In the genomic region with DNA sequence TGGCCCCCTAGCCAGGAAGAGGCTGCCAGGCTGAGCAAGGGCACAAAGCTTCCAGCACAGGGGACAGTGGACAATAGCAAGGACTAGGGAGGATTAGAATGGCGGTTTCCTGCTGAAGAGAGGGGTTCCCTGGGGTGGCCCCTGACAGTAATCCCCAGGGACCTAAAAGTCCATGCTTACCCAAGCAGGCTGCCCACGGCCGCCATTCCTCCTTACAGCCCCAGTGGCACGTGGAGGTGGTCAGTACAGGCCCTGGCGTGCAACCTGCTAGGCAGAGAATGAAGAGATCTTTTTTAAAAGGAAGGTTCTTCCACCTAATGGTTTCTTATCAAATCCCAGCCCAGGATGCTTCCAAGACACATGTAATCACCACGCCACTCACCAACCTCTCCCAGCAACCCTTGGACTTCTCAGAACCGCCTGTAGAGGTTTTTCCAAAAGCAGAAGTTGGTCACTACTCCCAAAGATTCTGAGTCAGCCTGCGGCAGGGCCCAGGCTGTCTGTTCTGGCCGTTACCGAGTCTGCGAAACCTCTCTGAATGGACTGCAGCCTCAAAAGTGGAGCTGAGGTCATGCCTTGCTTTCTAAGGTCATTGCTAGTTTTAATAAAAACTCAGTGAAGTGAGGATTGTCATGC, we compare ENCODE assay signal across 8 cellular contexts. TPM values are rescaled to one million over a fixed set of nuclear protein-coding genes. Genes with fewer than 3 reads are reported as not detected.
DNase-seq lines count a peak whose midpoint lies in the region; ATAC-seq and TF ChIP-seq lines count a peak whose summit lies in the region.

No MANE protein-coding gene starts in this region.

- ATAC-seq in SK-N-SH treated with all-trans-retinoic acid at 6 μM for 48 hours (no peak), activated B cell treated with CpG ODN at 0.5 μM for 24 hours (ENCODE audit: low read depth) (no peak), HG03571 (IDR thresholded peaks at IDR 0.05; ENCODE audit: unreplicated experiment) (no peak)

- TF ChIP-seq CTCF in SK-N-SH (IDR thresholded peaks at IDR 0.05) (no peak), activated B cell treated with CpG ODN at 0.5 μM for 24 hours (IDR thresholded peaks at IDR 0.05) (no peak), stomach (IDR thresholded peaks at IDR 0.05) (no peak)

- intact Hi-C loops in activated B cell treated with CpG ODN at 0.5 μM for 24 hours (cut with micrococcal nuclease): loop anchor here (2.0 to 10.0 kb wide), 3 partner anchors 67 to 563 kb away; a partner anchor contains a TSS
- intact Hi-C loops in stomach (cut with DNase I; ENCODE audit: low total_unique reads): no loop called here

- WGBS in SK-N-SH (ENCODE audit: low lambda C conversion rate): 55% methylated on average over 10 of the region's 11 CpGs
- 66 to 74% (median 71%) methylated on average over 11 of the region's 11 CpGs for WGBS in stomach, 5 donors

- TF ChIP-seq RAD21 in SK-N-SH (IDR thresholded peaks at IDR 0.05; ENCODE audit: low read length): no peak

- peak overlapping the region; percentile 93 for H3K9ac ChIP-seq in SK-N-SH
- H3K9ac ChIP-seq in iPS-15b (ENCODE audit: low read depth, low read length): no peak overlapping the region

- H3K27ac Mint-ChIP-seq in activated B cell treated with CpG ODN at 0.5 μM for 24 hours: peak overlapping the region; percentile 61

- peaks cover 24% of the 10 kb centered on the region; the same call in 1 of the 2 replicates for H3K79me2 ChIP-seq in SK-N-SH (ENCODE audit: insufficient read depth)

- H3K9me3 ChIP-seq in SK-N-SH: no peaks in the 10 kb centered on the region
- H3K9me3 ChIP-seq in iPS-15b (ENCODE audit: control insufficient read depth, insufficient read depth, low read length): no peaks in the 10 kb centered on the region
- H3K9me3 ChIP-seq in stomach: no peaks in the 10 kb centered on the region

- TF ChIP-seq EP300 in SK-N-SH (IDR thresholded peaks at IDR 0.05; ENCODE audit: borderline replicate concordance in 1 of 2, low read depth in 1 of 2, low read length in 1 of 2) (no peak), stomach (IDR thresholded peaks at IDR 0.05) (no peak)

- DNase-seq in SK-N-SH: no peak
- no peak for DNase-seq in activated B cell treated with CpG ODN at 0.5 μM for 24 hours
- DNase-seq in stomach: no peak
- no peak for DNase-seq in NCI-H1092 (lab: John Stamatoyannopoulos, UW)
- no peak for DNase-seq in HUDEP-2 (lab: John Stamatoyannopoulos, UW; ENCODE audit: unreplicated experiment in 76 of 76)

- H3K4me3 ChIP-seq in SK-N-SH (ENCODE audit: low read depth in 2 of 2, low read length in 1 of 2): peak overlapping the region; percentile 100
- peak overlapping the region; percentile 88 for H3K4me3 ChIP-seq in iPS-15b (ENCODE audit: low read depth, low read length)
- H3K4me3 ChIP-seq in stomach: peak overlapping the region; percentile 63 to 89 (median 84)

- H2AFZ ChIP-seq in SK-N-SH (ENCODE audit: low read depth): no peak overlapping the region

- H3K4me1 ChIP-seq in SK-N-SH (ENCODE audit: control insufficient read depth in 1 of 2, insufficient read depth in 2 of 2, low read depth in 1 of 2, low read length in 1 of 2) (peaks cover 8 to 35% of the 10 kb centered on the region in 2 experiments; a peak in 3 of 4 replicates), iPS-15b (ENCODE audit: control insufficient read depth, insufficient read depth, low read length) (no peaks in the 10 kb centered on the region), stomach (peaks cover 26 to 49% (median 38%) of the 10 kb centered on the region in 4 donors)

- H3K9me2 ChIP-seq in SK-N-SH: no peaks in the 10 kb centered on the region

- H3K27me3 ChIP-seq in SK-N-SH (ENCODE audit: insufficient read depth) (no peaks in the 10 kb centered on the region), iPS-15b (ENCODE audit: control insufficient read depth, insufficient read depth, low read length) (no peaks in the 10 kb centered on the region), stomach (no peaks in the 10 kb centered on the region)

- H3K4me1 Mint-ChIP-seq in activated B cell treated with CpG ODN at 0.5 μM for 24 hours: peaks cover 34% of the 10 kb centered on the region

- POLR2A ChIA-PET in SK-N-SH (lab: Yijun Ruan, JAX) (no interaction called here), activated B cell treated with CpG ODN at 0.5 μM for 24 hours (lab: Charles Lee) (interaction anchor here (0.6 to 2.8 kb wide), 4 partner anchors 25 to 58 kb away, joined by 3 to 20 read pairs (median 6); a partner anchor contains a TSS)

- H3K4me3 Mint-ChIP-seq in activated B cell treated with CpG ODN at 0.5 μM for 24 hours: peak overlapping the region; percentile 92

- H4K20me1 ChIP-seq in SK-N-SH (ENCODE audit: insufficient read depth): no peaks in the 10 kb centered on the region

- no peak overlapping the region for H3K27ac ChIP-seq in SK-N-SH (ENCODE audit: low read depth in 2 of 2, low read length in 1 of 2)
- H3K27ac ChIP-seq in stomach: peak overlapping the region in 4 of 5 donors; percentile 89 to 95 (median 94)

- H3F3A ChIP-seq in SK-N-SH (replicated peaks; ENCODE audit: insufficient read depth): no peaks in the 10 kb centered on the region

- no peaks in the 10 kb centered on the region for H3K27me3 Mint-ChIP-seq in activated B cell treated with CpG ODN at 0.5 μM for 24 hours

- no peaks in the 10 kb centered on the region for H3K9me3 Mint-ChIP-seq in activated B cell treated with CpG ODN at 0.5 μM for 24 hours

- H3K36me3 Mint-ChIP-seq in activated B cell treated with CpG ODN at 0.5 μM for 24 hours (ENCODE audit: low read depth): peaks cover 23% of the 10 kb centered on the region

- H3K36me3 ChIP-seq in SK-N-SH (replicated peaks in 1 of 2; ENCODE audit: control insufficient read depth in 1 of 2, insufficient read depth in 2 of 2, low read length in 1 of 2): peaks cover 6 to 23% of the 10 kb centered on the region in 2 experiments
- H3K36me3 ChIP-seq in iPS-15b (ENCODE audit: control insufficient read depth, insufficient read depth, low read length): peaks cover 6% of the 10 kb centered on the region
- H3K36me3 ChIP-seq in stomach: peaks cover 14 to 29% (median 26%) of the 10 kb centered on the region in 4 donors

- CTCF ChIA-PET in SK-N-SH (lab: Yijun Ruan, JAX): interaction anchor here (5.6 kb wide), 1 partner anchor 22 kb away, joined by 31 read pairs; no protein-coding TSS in a partner anchor
- CTCF ChIA-PET in activated B cell treated with CpG ODN at 0.5 μM for 24 hours (lab: Charles Lee): no interaction called here

- H3K4me2 ChIP-seq in SK-N-SH: peak overlapping the region; percentile 89

- no peak for TF ChIP-seq POLR2A in stomach (IDR thresholded peaks at IDR 0.05)

TF ChIP-seq in SK-N-SH, 30 proteins besides CTCF, POLR2A, EP300 and RAD21 (continues in another document):
- TF ChIP-seq GATA2 (CRISPR knock-in tag; IDR thresholded peaks at IDR 0.05): no peak
- TF ChIP-seq RXRA (IDR thresholded peaks at IDR 0.05; ENCODE audit: borderline replicate concordance, low read depth): no peak

TF ChIP-seq in SK-N-SH treated with all-trans-retinoic acid at 6 μM for 48 hours, 23 proteins besides CTCF, POLR2A, EP300 and RAD21 (continues in another document):
- TF ChIP-seq, protein P1, sequence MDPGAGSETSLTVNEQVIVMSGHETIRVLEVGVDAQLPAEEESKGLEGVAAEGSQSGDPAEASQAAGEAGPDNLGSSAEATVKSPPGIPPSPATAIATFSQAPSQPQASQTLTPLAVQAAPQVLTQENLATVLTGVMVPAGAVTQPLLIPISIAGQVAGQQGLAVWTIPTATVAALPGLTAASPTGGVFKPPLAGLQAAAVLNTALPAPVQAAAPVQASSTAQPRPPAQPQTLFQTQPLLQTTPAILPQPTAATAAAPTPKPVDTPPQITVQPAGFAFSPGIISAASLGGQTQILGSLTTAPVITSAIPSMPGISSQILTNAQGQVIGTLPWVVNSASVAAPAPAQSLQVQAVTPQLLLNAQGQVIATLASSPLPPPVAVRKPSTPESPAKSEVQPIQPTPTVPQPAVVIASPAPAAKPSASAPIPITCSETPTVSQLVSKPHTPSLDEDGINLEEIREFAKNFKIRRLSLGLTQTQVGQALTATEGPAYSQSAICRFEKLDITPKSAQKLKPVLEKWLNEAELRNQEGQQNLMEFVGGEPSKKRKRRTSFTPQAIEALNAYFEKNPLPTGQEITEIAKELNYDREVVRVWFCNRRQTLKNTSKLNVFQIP (CRISPR knock-in tag; IDR thresholded peaks at IDR 0.05; ENCODE audit: borderline replicate concordance, low read depth): no peak
- TF ChIP-seq TOX (CRISPR knock-in tag; IDR thresholded peaks at IDR 0.05; ENCODE audit: borderline replicate concordance) (no peak), ZFP30 (CRISPR knock-in tag; IDR thresholded peaks at IDR 0.05) (no peak)

RNA-seq across cellular contexts. Expression of a gene that starts 0.9 kb away (rescaled TPM):
- polyA plus RNA-seq in SK-N-SH (2012; rRNA removed) (70.3 and 75.3 TPM in 2 replicates), stomach (100 to 1,000 TPM; 136 to 158 (median 156) TPM)
- 27.2 and 49.1 TPM in 2 replicates for polyA plus RNA-seq in SK-N-SH (2012; cell fraction: cytosol; rRNA removed)
- 185 and 306 TPM in 2 replicates for polyA plus RNA-seq in SK-N-SH (2012; cell fraction: nucleus; rRNA removed)
- total RNA-seq in activated B cell treated with CpG ODN at 0.5 μM for 24 hours (34.0 and 34.3 TPM in 2 replicates), stomach (100 to 1,000 TPM in 1 of 5 donors, 10 to 100 TPM in 4; 18.7 to 101 (median 77.4) TPM)

RNA-seq across cellular contexts. Expression of a gene that starts 5.0 kb away (rescaled TPM):
- polyA plus RNA-seq in SK-N-SH (2012; rRNA removed) (28.6 and 42.9 TPM in 2 replicates), stomach (10 to 100 TPM; 12.8 to 30.5 (median 20.0) TPM)
- polyA plus RNA-seq in SK-N-SH (2012; cell fraction: cytosol; rRNA removed): 17.8 and 24.9 TPM in 2 replicates
- polyA plus RNA-seq in SK-N-SH (2012; cell fraction: nucleus; rRNA removed): 107 and 195 TPM in 2 replicates
- total RNA-seq in activated B cell treated with CpG ODN at 0.5 μM for 24 hours (11.9 and 13.3 TPM in 2 replicates), stomach (10 to 100 TPM in 2 of 5 donors, 1 to 10 TPM in 2, under 1 TPM in 1; 0.58 to 94.7 (median 5.0) TPM)

RNA-seq across cellular contexts. Expression of a gene that starts 25.7 kb away (rescaled TPM):
- polyA plus RNA-seq in SK-N-SH (2012; rRNA removed) (659 and 713 TPM in 2 replicates), stomach (100 to 1,000 TPM; 230 to 310 (median 271) TPM)
- polyA plus RNA-seq in SK-N-SH (2012; cell fraction: cytosol; rRNA removed): 317 and 453 TPM in 2 replicates
- 442 and 463 TPM in 2 replicates for polyA plus RNA-seq in SK-N-SH (2012; cell fraction: nucleus; rRNA removed)
- total RNA-seq in activated B cell treated with CpG ODN at 0.5 μM for 24 hours (209 and 213 TPM in 2 replicates), stomach (100 to 1,000 TPM; 111 to 289 (median 131) TPM)

RNA-seq across cellular contexts. Expression of a gene that starts 31.9 kb away (rescaled TPM):
- polyA plus RNA-seq in SK-N-SH (2012; rRNA removed) (717 and 742 TPM in 2 replicates), stomach (100 to 1,000 TPM; 457 to 613 (median 592) TPM)
- 457 and 681 TPM in 2 replicates for polyA plus RNA-seq in SK-N-SH (2012; cell fraction: cytosol; rRNA removed)
- 521 and 537 TPM in 2 replicates for polyA plus RNA-seq in SK-N-SH (2012; cell fraction: nucleus; rRNA removed)
- total RNA-seq in activated B cell treated with CpG ODN at 0.5 μM for 24 hours (104 and 119 TPM in 2 replicates), stomach (100 to 1,000 TPM; 179 to 326 (median 230) TPM)

RNA-seq across cellular contexts. Expression of a gene that starts 41.6 kb away (rescaled TPM):
- polyA plus RNA-seq in SK-N-SH (2012; rRNA removed): 0.92 and 0.97 TPM in 2 replicates
- polyA plus RNA-seq in SK-N-SH (2012; cell fraction: cytosol; rRNA removed): 0.50 and 0.69 TPM in 2 replicates
- 2.1 and 2.9 TPM in 2 replicates for polyA plus RNA-seq in SK-N-SH (2012; cell fraction: nucleus; rRNA removed)
- total RNA-seq in activated B cell treated with CpG ODN at 0.5 μM for 24 hours: 0.24 and 0.35 TPM in 2 replicates
- 10 to 100 TPM in 1 of 5 donors, 1 to 10 TPM in 2, not detected in 2; 1.3 to 26.6 (median 1.7) TPM for total RNA-seq in stomach
- polyA plus RNA-seq in stomach: 1 to 10 TPM in 1 of 3 donors, under 1 TPM in 2; 0.46 to 1.8 (median 0.87) TPM

Comparison
In these comparisons a context has a peak if more than half of its experiments do, and no peak if none do; other contexts are left out.
1. H3K27ac ChIP-seq: peak in stomach (4 of 5); none in SK-N-SH (0 of 2).
2. Peak in every context shown above with its lines, with median percentiles within 50 percentile points of each other: H3K4me3 ChIP-seq.